ENCODE assay signal across 24 cellular contexts in genomic region chr12:52661668-52662067, GRCh38. TPM values are rescaled to one million over a fixed set of nuclear protein-coding genes. Genes with fewer than 3 reads are reported as not detected.
A peak's percentile ranks its signal among the peaks of the same experiment; 100 is the strongest.
DNase-seq lines count a peak whose midpoint lies in the region; ATAC-seq, FAIRE-seq and TF ChIP-seq lines count a peak whose summit lies in the region.
"Had no signal": no experiment of that assay in that cellular context is flagged by ENCODE, and none has a peak within 500 bp of the region (broad histone marks: within the 10 kb centered on the region; RNA-seq: fewer than 3 reads in every experiment).

No MANE protein-coding gene starts in this region.

- H3K27ac ChIP-seq in BLaER1 (0 out of 2 replicates have a peak overlapping the region, but pooled peaks have one; percentile 54), K562 (ENCODE audit: extremely low read depth, low read depth, low read length) (peak overlapping the region; percentile 93)
- H3K27ac ChIP-seq: A549, C4-2B had no signal

- no peak for FAIRE-seq in K562 (lab: Jason Lieb, UNC)
- FAIRE-seq: A549, G401.6, GM12892, H54 had no signal

- in situ Hi-C loops in K562 (cut with MboI): no loop called here

- H4K20me1 ChIP-seq in BLaER1 (no peaks in the 10 kb centered on the region), K562 (replicated peaks; ENCODE audit: control insufficient read depth, insufficient read depth, low read length) (no peaks in the 10 kb centered on the region)

- peaks cover 0 to 4% (median 0%) of the 10 kb centered on the region in 3 donors for H3K36me3 Mint-ChIP-seq in immature natural killer cell
- H3K36me3 Mint-ChIP-seq: CD4-positive, CD25-positive, alpha-beta regulatory T cell; CD8-positive, alpha-beta T cell had no signal

- H3K79me2 ChIP-seq in K562 (ENCODE audit: control insufficient read depth, insufficient read depth, low read length): no peaks in the 10 kb centered on the region

- H3K27me3 Mint-ChIP-seq in immature natural killer cell (ENCODE audit: low read depth in 3 of 3): peaks cover 2 to 4% (median 2%) of the 10 kb centered on the region in 3 donors

- POLR2A ChIA-PET in K562 (lab: Yijun Ruan, JAX): interaction anchor here (1.0 kb wide), 1 partner anchor 25 kb away, joined by 3 read pairs; no protein-coding TSS in a partner anchor

- CTCF ChIA-PET in K562 (lab: Yijun Ruan, JAX; ENCODE audit: low intra/inter-chr PET ratio): no interaction called here

- no peak overlapping the region for H3K9ac ChIP-seq in BLaER1
- peak overlapping the region; percentile 2 to 57; a peak in 3 of 4 replicates for H3K9ac ChIP-seq in K562 (ENCODE audit: insufficient read depth in 1 of 2, low read depth in 2 of 2, low read length in 2 of 2)

- intact Hi-C loops in K562 (cut with micrococcal nuclease) (loop anchor here (5.0 kb wide), 1 partner anchor 74 kb away; no protein-coding TSS in a partner anchor), cardiac septum (cut with DNase I) (no loop called here), posterior vena cava (cut with DNase I) (no loop called here)

- TF ChIP-seq CTCF in K562 (IDR thresholded peaks at IDR 0.05 in 2 of 3, conservative IDR thresholded peaks at IDR 0.05 in 1 of 3; ENCODE audit: insufficient read depth in 2 of 3, low read depth in 1 of 3, low read length in 3 of 3): no peak

- peaks cover 2% of the 10 kb centered on the region for H3K9me1 ChIP-seq in K562 (ENCODE audit: control insufficient read depth, insufficient read depth, low read length)

- no peak for DNase-seq in Jurkat, Clone E6-1 (ENCODE audit: low read depth, low spot score)
- DNase-seq in K562 (ENCODE audit: extremely low read depth in 1 of 4, low spot score in 3 of 4): peak in 1 of 4 experiments; percentile 17
- DNase-seq in immature natural killer cell: no peak
- DNase-seq in cardiac septum (ENCODE audit: low spot score): no peak
- DNase-seq in posterior vena cava (ENCODE audit: low spot score): no peak
- DNase-seq in HK-2 (ENCODE audit: unreplicated experiment): no peak
- DNase-seq: 8988T; ACHN; AML-193; BE2C; Caco-2; CD4-positive, CD25-positive, alpha-beta regulatory T cell; CD8-positive, alpha-beta T cell; DMS153; DND-41; GOT3; HFFc6 had no signal

- peak overlapping the region; percentile 70 for H2AFZ ChIP-seq in K562 (ENCODE audit: low read depth, low read length)

- WGBS in K562 (ENCODE audit: insufficient coverage, low coverage, missing lambda C conversion rate): 10% methylated on average over 3 of the region's 3 CpGs

- H3K4me2 ChIP-seq in BLaER1: peak overlapping the region; percentile 70
- H3K4me2 ChIP-seq in K562 (ENCODE audit: insufficient read depth, low read length): peak overlapping the region; percentile 77
- H3K4me2 ChIP-seq: A549 had no signal

- ATAC-seq in K562: no peak; the same call in 2 of the 3 replicates
- ATAC-seq: A549 had no signal

- no peak overlapping the region for H3K4me3 ChIP-seq in BLaER1
- peak overlapping the region; percentile 16 for H3K4me3 ChIP-seq in Jurkat, Clone E6-1 (ENCODE audit: low read length)
- H3K4me3 ChIP-seq in K562: no peak overlapping the region
- H3K4me3 ChIP-seq: A549, HAP-1 had no signal

- H3K36me3 ChIP-seq in BLaER1 (no peaks in the 10 kb centered on the region), K562 (ENCODE audit: control insufficient read depth, insufficient read depth, low read length) (no peaks in the 10 kb centered on the region)
- H3K36me3 ChIP-seq: BE2C, HAP-1 had no signal

- H3K4me3 Mint-ChIP-seq in immature natural killer cell: peak overlapping the region; percentile 38 to 72 (median 62)
- H3K4me3 Mint-ChIP-seq: CD4-positive, CD25-positive, alpha-beta regulatory T cell; CD8-positive, alpha-beta T cell; HFFc6 had no signal

- H3K4me1 Mint-ChIP-seq in immature natural killer cell: peaks cover 18 to 33% of the 10 kb centered on the region in 2 donors
- H3K4me1 Mint-ChIP-seq: CD4-positive, CD25-positive, alpha-beta regulatory T cell had no signal

- no peak for TF ChIP-seq POLR2A in K562 (conservative IDR thresholded peaks at IDR 0.05)

- BruUV-seq in K562 (replicated peaks; lab: Mats Ljungman, UMichigan): no TSS peak

- peak overlapping the region; percentile 78 to 94 (median 88) for H3K27ac Mint-ChIP-seq in immature natural killer cell
- H3K27ac Mint-ChIP-seq: CD8-positive, alpha-beta T cell; HFFc6 had no signal

- no peak for TF ChIP-seq RAD21 in K562 (CRISPR knock-in tag; conservative IDR thresholded peaks at IDR 0.05 in 1 of 2, IDR thresholded peaks at IDR 0.05 in 1 of 2)

- H3K4me1 ChIP-seq in BLaER1 (peaks cover 50% of the 10 kb centered on the region), K562 (replicated peaks in 1 of 2; ENCODE audit: control insufficient read depth in 2 of 2, insufficient read depth in 2 of 2, low read length in 2 of 2) (peaks cover 39 to 50% of the 10 kb centered on the region in 2 experiments)
- H3K4me1 ChIP-seq: A549, BE2C, Caco-2, HAP-1 had no signal

- H3K9me3 ChIP-seq in BLaER1 (no peaks in the 10 kb centered on the region), K562 (replicated peaks; ENCODE audit: control insufficient read depth, insufficient read depth, low read depth, low read length) (no peaks in the 10 kb centered on the region)
- H3K9me3 ChIP-seq: A549, BE2C, Caco-2, HAP-1 had no signal

- no peaks in the 10 kb centered on the region for H3K9me3 Mint-ChIP-seq in immature natural killer cell
- H3K9me3 Mint-ChIP-seq: CD4-positive, CD25-positive, alpha-beta regulatory T cell; CD8-positive, alpha-beta T cell; HFFc6 had no signal

- H3K27me3 ChIP-seq in BLaER1 (no peaks in the 10 kb centered on the region), K562 (ENCODE audit: control insufficient read depth in 2 of 2, insufficient read depth in 2 of 2, low read length in 2 of 2) (no peaks in the 10 kb centered on the region)

- no peak for TF ChIP-seq EP300 in K562 (IDR thresholded peaks at IDR 0.05; ENCODE audit: low read length)

RNA-seq across cellular contexts. Expression of gene KRT2, which starts 9.7 kb away (rescaled TPM):
- not detected for polyA plus RNA-seq in Jurkat, Clone E6-1 (2012; ENCODE audit: insufficient read depth, insufficient read length)
- total RNA-seq in K562 (2011; cell fraction: chromatin; rRNA removed; ENCODE audit: low replicate concordance): not detected in 2 replicates
- total RNA-seq in K562 (2011; cell fraction: nucleolus; rRNA removed): not detected in 2 replicates
- not detected in 2 replicates for total RNA-seq in K562 (2011; cell fraction: nucleoplasm; rRNA removed)
- total RNA-seq in K562 (2014; rRNA removed) (0.04 TPM in 1 of 2 replicates, not detected in the other), K562 (2014; rRNA removed; fragmentation: Illumina TruSeq; extraction: Trizol) (0.04 and 0.10 TPM in 2 replicates), K562 (2015; rRNA removed; fragmentation: Illumina TruSeq; extraction: Trizol) (0.60 and 0.69 TPM in 2 replicates), K562 (2021) (0.11 TPM in 1 of 2 replicates, not detected in the other), cardiac septum (not detected), posterior vena cava (not detected)
- polyA plus RNA-seq in K562 (2011; rRNA removed) (0.03 and 0.04 TPM in 2 replicates), K562 (2014; fragmentation: Illumina TruSeq; extraction: Trizol) (0.06 TPM in 1 of 2 replicates, not detected in the other), K562 (2014; fragmentation: Nextera tagmentation; extraction: Ambion mirVana) (under 1 TPM; 0.07 to 0.10 TPM), K562 (2014; rRNA removed) (0.17 TPM in 1 of 2 replicates, not detected in the other), immature natural killer cell (1 to 10 TPM in 1 of 3 donors, under 1 TPM in 2; 0.51 to 1.3 (median 0.61) TPM)
- polyA plus RNA-seq in K562 (2011; cell fraction: cytosol; rRNA removed): not detected in 2 replicates
- polyA plus RNA-seq in K562 (2011; cell fraction: nucleus; rRNA removed): 0.06 TPM in 1 of 2 replicates, not detected in the other
- polyA plus RNA-seq in K562 (2012): 0.42 and 0.87 TPM in 2 replicates
- polyA minus RNA-seq in K562 (2011; rRNA and poly(A)+ RNA removed): not detected in 2 replicates
- polyA minus RNA-seq in K562 (2011; cell fraction: cytosol; rRNA and poly(A)+ RNA removed): not detected in 2 replicates
- not detected in 2 replicates for polyA minus RNA-seq in K562 (2011; cell fraction: nucleus; rRNA and poly(A)+ RNA removed)
- total RNA-seq: Caco-2, HFFc6 had no signal

RNA-seq across cellular contexts. Expression of gene KRT1, which starts 18.5 kb away (rescaled TPM):
- 59.0 TPM for polyA plus RNA-seq in Jurkat, Clone E6-1 (2012; ENCODE audit: insufficient read depth, insufficient read length)
- not detected in 2 replicates for total RNA-seq in K562 (2011; cell fraction: chromatin; rRNA removed; ENCODE audit: low replicate concordance)
- total RNA-seq in K562 (2011; cell fraction: nucleolus; rRNA removed): not detected in 2 replicates
- total RNA-seq in K562 (2011; cell fraction: nucleoplasm; rRNA removed): not detected in 2 replicates
- total RNA-seq in K562 (2014; rRNA removed): not detected in 2 replicates
- not detected in 2 replicates for total RNA-seq in K562 (2014; rRNA removed; fragmentation: Illumina TruSeq; extraction: Trizol)
- total RNA-seq in K562 (2015; rRNA removed; fragmentation: Illumina TruSeq; extraction: Trizol): 0.11 and 0.18 TPM in 2 replicates
- total RNA-seq in K562 (2021): not detected in 2 replicates
- not detected in 2 replicates for polyA plus RNA-seq in K562 (2011; rRNA removed)
- not detected in 2 replicates for polyA plus RNA-seq in K562 (2011; cell fraction: cytosol; rRNA removed)
- polyA plus RNA-seq in K562 (2011; cell fraction: nucleus; rRNA removed): not detected in 2 replicates
- polyA plus RNA-seq in K562 (2012): 0.33 TPM in 1 of 2 replicates, not detected in the other
- polyA plus RNA-seq in K562 (2014; fragmentation: Illumina TruSeq; extraction: Trizol): not detected in 2 replicates
- polyA plus RNA-seq in K562 (2014; fragmentation: Nextera tagmentation; extraction: Ambion mirVana): not detected
- not detected in 2 replicates for polyA plus RNA-seq in K562 (2014; rRNA removed)
- polyA minus RNA-seq in K562 (2011; rRNA and poly(A)+ RNA removed): not detected in 2 replicates
- polyA minus RNA-seq in K562 (2011; cell fraction: cytosol; rRNA and poly(A)+ RNA removed): not detected in 2 replicates
- not detected in 2 replicates for polyA minus RNA-seq in K562 (2011; cell fraction: nucleus; rRNA and poly(A)+ RNA removed)
- not detected for polyA plus RNA-seq in immature natural killer cell
- not detected for total RNA-seq in cardiac septum
- total RNA-seq in posterior vena cava: under 1 TPM in 1 of 2 donors, not detected in 1; 0.42 TPM
- total RNA-seq: HFFc6 had no signal
- polyA plus RNA-seq: A549 had no signal

RNA-seq across cellular contexts. Expression of gene KRT77, which starts 41.7 kb away (rescaled TPM):
- polyA plus RNA-seq in Jurkat, Clone E6-1 (2012; ENCODE audit: insufficient read depth, insufficient read length): not detected
- not detected in 2 replicates for total RNA-seq in K562 (2011; cell fraction: chromatin; rRNA removed; ENCODE audit: low replicate concordance)
- not detected in 2 replicates for total RNA-seq in K562 (2011; cell fraction: nucleolus; rRNA removed)
- total RNA-seq in K562 (2011; cell fraction: nucleoplasm; rRNA removed): not detected in 2 replicates
- not detected in 2 replicates for total RNA-seq in K562 (2014; rRNA removed)
- total RNA-seq in K562 (2014; rRNA removed; fragmentation: Illumina TruSeq; extraction: Trizol): not detected in 2 replicates
- total RNA-seq in K562 (2015; rRNA removed; fragmentation: Illumina TruSeq; extraction: Trizol): not detected in 2 replicates
- total RNA-seq in K562 (2021): not detected in 2 replicates
- not detected in 2 replicates for polyA plus RNA-seq in K562 (2011; rRNA removed)
- polyA plus RNA-seq in K562 (2011; cell fraction: cytosol; rRNA removed): not detected in 2 replicates
- polyA plus RNA-seq in K562 (2011; cell fraction: nucleus; rRNA removed): not detected in 2 replicates
- 0.03 and 0.07 TPM in 2 replicates for polyA plus RNA-seq in K562 (2012)
- polyA plus RNA-seq in K562 (2014; fragmentation: Illumina TruSeq; extraction: Trizol): not detected in 2 replicates
- polyA plus RNA-seq in K562 (2014; fragmentation: Nextera tagmentation; extraction: Ambion mirVana): not detected
- not detected in 2 replicates for polyA plus RNA-seq in K562 (2014; rRNA removed)
- not detected in 2 replicates for polyA minus RNA-seq in K562 (2011; rRNA and poly(A)+ RNA removed)
- not detected in 2 replicates for polyA minus RNA-seq in K562 (2011; cell fraction: cytosol; rRNA and poly(A)+ RNA removed)
- polyA minus RNA-seq in K562 (2011; cell fraction: nucleus; rRNA and poly(A)+ RNA removed): not detected in 2 replicates
- polyA plus RNA-seq in immature natural killer cell: not detected
- total RNA-seq in cardiac septum: not detected
- not detected for total RNA-seq in posterior vena cava
- total RNA-seq: Caco-2; CD4-positive, CD25-positive, alpha-beta regulatory T cell; CD8-positive, alpha-beta T cell; HFFc6 had no signal
- polyA plus RNA-seq: CD4-positive, CD25-positive, alpha-beta regulatory T cell had no signal

RNA-seq across cellular contexts. Expression of gene KRT73, which starts 43.3 kb away (rescaled TPM):
- polyA plus RNA-seq in Jurkat, Clone E6-1 (2012; ENCODE audit: insufficient read depth, insufficient read length): not detected
- total RNA-seq in K562 (2011; cell fraction: chromatin; rRNA removed; ENCODE audit: low replicate concordance): not detected in 2 replicates
- not detected in 2 replicates for total RNA-seq in K562 (2011; cell fraction: nucleolus; rRNA removed)
- total RNA-seq in K562 (2011; cell fraction: nucleoplasm; rRNA removed): not detected in 2 replicates
- total RNA-seq in K562 (2014; rRNA removed): 0.14 TPM in 1 of 2 replicates, not detected in the other
- not detected in 2 replicates for total RNA-seq in K562 (2014; rRNA removed; fragmentation: Illumina TruSeq; extraction: Trizol)
- total RNA-seq in K562 (2015; rRNA removed; fragmentation: Illumina TruSeq; extraction: Trizol): 0.11 and 0.18 TPM in 2 replicates
- not detected in 2 replicates for total RNA-seq in K562 (2021)
- not detected in 2 replicates for polyA plus RNA-seq in K562 (2011; rRNA removed)
- not detected in 2 replicates for polyA plus RNA-seq in K562 (2011; cell fraction: cytosol; rRNA removed)
- 0.13 TPM in 1 of 2 replicates, not detected in the other for polyA plus RNA-seq in K562 (2011; cell fraction: nucleus; rRNA removed)
- polyA plus RNA-seq in K562 (2012): 0.18 and 0.37 TPM in 2 replicates
- 0.09 TPM in 1 of 2 replicates, not detected in the other for polyA plus RNA-seq in K562 (2014; fragmentation: Illumina TruSeq; extraction: Trizol)
- polyA plus RNA-seq in K562 (2014; fragmentation: Nextera tagmentation; extraction: Ambion mirVana): not detected
- 0.13 TPM in 1 of 2 replicates, not detected in the other for polyA plus RNA-seq in K562 (2014; rRNA removed)
- polyA minus RNA-seq in K562 (2011; rRNA and poly(A)+ RNA removed): not detected in 2 replicates
- polyA minus RNA-seq in K562 (2011; cell fraction: cytosol; rRNA and poly(A)+ RNA removed): not detected in 2 replicates
- polyA minus RNA-seq in K562 (2011; cell fraction: nucleus; rRNA and poly(A)+ RNA removed): not detected in 2 replicates
- polyA plus RNA-seq in immature natural killer cell: 1 to 10 TPM in 1 of 3 donors, under 1 TPM in 1, not detected in 1; 0.82 to 3.3 TPM
- not detected for total RNA-seq in cardiac septum
- not detected for total RNA-seq in posterior vena cava
- total RNA-seq: Caco-2, HFFc6 had no signal
- polyA plus RNA-seq: A549 had no signal
